In the genomic region with DNA sequence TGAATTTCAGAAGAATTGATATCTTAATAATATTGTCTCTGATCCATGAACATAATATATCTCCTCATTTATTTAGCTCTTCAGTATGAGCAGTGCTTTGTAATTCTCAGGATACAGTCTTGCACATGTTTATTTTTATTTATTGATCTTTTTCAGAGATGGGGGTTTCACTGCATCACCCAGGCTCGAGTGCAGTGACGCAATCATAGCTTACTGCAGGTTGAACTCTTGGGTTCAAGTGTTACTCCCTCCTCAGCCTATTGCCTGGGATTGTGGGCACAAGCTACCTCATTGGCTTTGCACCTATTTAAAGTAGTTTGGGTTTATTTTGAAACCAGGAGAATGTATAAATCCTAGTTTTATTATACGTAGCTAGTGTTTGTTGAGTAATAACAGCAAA, we compare ENCODE assay signal across 29 cellular contexts.
"Had no signal": no experiment of that assay in that cellular context is flagged by ENCODE, and none has a peak within 500 bp of the region (broad histone marks: within the 10 kb centered on the region; RNA-seq: fewer than 3 reads in every experiment).

No MANE protein-coding gene starts in this region.

- H3K9me3 Mint-ChIP-seq: immature natural killer cell; memory B cell; stimulated activated naive B cell treated with anti-CD40 and anti-IgM and Interleukin-4, amounts not matched to agents 10 μg/mL and 1 μg/mL and 100 μg/mL, for 72 hours had no signal

- H3K27ac ChIP-seq: ascending aorta, cardiac muscle cell, colonic mucosa, heart left ventricle, ovary, prostate gland, stomach, tibial artery, upper lobe of right lung, VCaP had no signal

- H3K27ac Mint-ChIP-seq: activated CD4-positive, alpha-beta memory T cell treated with anti-CD3 and anti-CD28 coated beads for 36 hours; activated naive CD4-positive, alpha-beta T cell treated with anti-CD3 and anti-CD28 coated beads for 36 hours; activated naive CD8-positive, alpha-beta T cell treated with anti-CD3 and anti-CD28 coated beads for 36 hours; activated T-helper 1 cell treated with anti-CD3 and anti-CD28 coated beads, Interleukin-12 subunit alpha, Interleukin-12 subunit beta, Interleukin-2, Interleukin-4 antibody, amounts not matched to agents 30 ng/mL and 10 ng/mL and 1 ng/mL, durations not matched to agents 14 hours and 24 hours and 36 hours; immature natural killer cell; memory B cell; stimulated activated naive B cell treated with anti-CD40 and anti-IgM and Interleukin-4, amounts not matched to agents 10 μg/mL and 1 μg/mL and 100 μg/mL, for 72 hours had no signal

- DNase-seq: activated CD4-positive, alpha-beta memory T cell treated with anti-CD3 and anti-CD28 coated beads for 36 hours; activated CD4-positive, alpha-beta T cell treated with anti-CD3 and anti-CD28 coated beads for 48 hours; activated CD8-positive, alpha-beta memory T cell treated with anti-CD3 and anti-CD28 coated beads, Interleukin-2, amount 50 U/mL, for 4 hours; activated effector memory CD4-positive, alpha-beta T cell treated with anti-CD3 and anti-CD28 coated beads, Interleukin-2, amount 50 U/mL, for 16 hours; activated naive CD4-positive, alpha-beta T cell treated with anti-CD3 and anti-CD28 coated beads for 36 hours; activated naive CD8-positive, alpha-beta T cell treated with anti-CD3 and anti-CD28 coated beads for 36 hours; activated T-cell treated with anti-CD3 and anti-CD28 coated beads, Interleukin-2, amount 50 U/mL, for 1 hour; cerebellar nuclear complex; colonic mucosa; effector memory CD4-positive, alpha-beta T cell; heart left ventricle; hypothalamus; immature natural killer cell; midbrain; naive thymus-derived CD4-positive, alpha-beta T cell; ovary; retina; stimulated activated CD4-positive, alpha-beta T cell treated with anti-CD3 and anti-CD28 coated beads, Interleukin-15, amount 100 ng/mL, for 24 hours; stimulated activated CD4-positive, alpha-beta T cell treated with anti-CD3 and anti-CD28 coated beads, Interleukin-2, amount 100 ng/mL, for 24 hours; stimulated activated naive B cell treated with anti-CD40 and anti-IgM and Interleukin-4, amounts not matched to agents 10 μg/mL and 1 μg/mL and 100 μg/mL, for 72 hours; stomach; tibial artery; upper lobe of right lung had no signal

- H3K27me3 ChIP-seq: ascending aorta, cardiac muscle cell, colonic mucosa, heart left ventricle, ovary, stomach, tibial artery, upper lobe of right lung had no signal

- H3K9me3 ChIP-seq: ascending aorta, colonic mucosa, ovary, prostate gland, stomach, tibial artery, upper lobe of right lung had no signal

- H3K4me1 ChIP-seq: colonic mucosa, prostate gland had no signal

- H3K4me3 Mint-ChIP-seq: activated CD4-positive, alpha-beta memory T cell treated with anti-CD3 and anti-CD28 coated beads for 36 hours; activated naive CD4-positive, alpha-beta T cell treated with anti-CD3 and anti-CD28 coated beads for 36 hours; activated naive CD8-positive, alpha-beta T cell treated with anti-CD3 and anti-CD28 coated beads for 36 hours; activated T-helper 1 cell treated with anti-CD3 and anti-CD28 coated beads, Interleukin-12 subunit alpha, Interleukin-12 subunit beta, Interleukin-2, Interleukin-4 antibody, amounts not matched to agents 30 ng/mL and 10 ng/mL and 1 ng/mL, durations not matched to agents 14 hours and 24 hours and 36 hours; immature natural killer cell; memory B cell; naive thymus-derived CD4-positive, alpha-beta T cell; stimulated activated naive B cell treated with anti-CD40 and anti-IgM and Interleukin-4, amounts not matched to agents 10 μg/mL and 1 μg/mL and 100 μg/mL, for 72 hours had no signal

- H3K27me3 Mint-ChIP-seq: activated CD4-positive, alpha-beta memory T cell treated with anti-CD3 and anti-CD28 coated beads for 36 hours; activated naive CD8-positive, alpha-beta T cell treated with anti-CD3 and anti-CD28 coated beads for 36 hours; memory B cell; naive thymus-derived CD4-positive, alpha-beta T cell; stimulated activated naive B cell treated with anti-CD40 and anti-IgM and Interleukin-4, amounts not matched to agents 10 μg/mL and 1 μg/mL and 100 μg/mL, for 72 hours had no signal

- H3K36me3 ChIP-seq: ascending aorta, cardiac muscle cell, colonic mucosa, heart left ventricle, ovary, prostate gland, stomach, tibial artery, upper lobe of right lung had no signal

- H3K4me3 ChIP-seq: ascending aorta, cardiac muscle cell, colonic mucosa, heart left ventricle, ovary, prostate gland, stomach, tibial artery, upper lobe of right lung had no signal
